Comparison of ENCODE assay signal across 1 cellular context in the genomic region with DNA sequence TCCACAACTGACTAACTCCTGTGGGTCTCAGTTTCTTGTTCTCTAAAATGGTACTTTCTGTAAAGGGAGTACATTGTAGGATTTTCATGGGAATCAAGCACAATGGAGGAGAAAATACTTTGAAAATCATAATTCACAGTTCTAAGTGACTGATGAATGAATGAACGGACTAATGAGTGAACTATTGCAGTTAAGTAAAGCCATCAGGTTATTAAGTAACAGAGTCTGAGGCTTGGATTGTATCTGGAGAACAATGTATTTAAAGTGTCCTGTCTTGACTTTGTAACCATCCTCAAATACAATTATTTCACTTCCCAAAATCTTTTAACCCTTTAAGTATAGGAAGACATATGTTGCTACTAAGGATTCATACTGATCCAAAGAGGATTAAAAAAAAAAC.
TF ChIP-seq lines count a peak whose summit lies in the region.

No MANE protein-coding gene starts in this region.

TF ChIP-seq in HepG2, 621 proteins besides CTCF, POLR2A, EP300 and RAD21:
- TF ChIP-seq ZFP36 (IDR thresholded peaks at IDR 0.05; ENCODE audit: borderline replicate concordance, low read depth, low read length, partially characterized antibody) (no peak), ZNF619 (CRISPR knock-in tag; IDR thresholded peaks at IDR 0.05) (no peak), FOXA3 (CRISPR knock-in tag; IDR thresholded peaks at IDR 0.05) (no peak), ZNF33A (CRISPR knock-in tag; IDR thresholded peaks at IDR 0.05; ENCODE audit: borderline replicate concordance) (no peak), ZNF224 (CRISPR knock-in tag; IDR thresholded peaks at IDR 0.05) (no peak), HNF4G (IDR thresholded peaks at IDR 0.05; ENCODE audit: borderline replicate concordance, low read depth, low read length) (no peak), HNF4G (CRISPR knock-in tag; IDR thresholded peaks at IDR 0.05; ENCODE audit: borderline replicate concordance, low read depth) (no peak), ESRRA (CRISPR knock-in tag; IDR thresholded peaks at IDR 0.05; ENCODE audit: low read depth) (no peak), RBAK (CRISPR knock-in tag; IDR thresholded peaks at IDR 0.05) (no peak), ZNF878 (CRISPR knock-in tag; IDR thresholded peaks at IDR 0.05) (no peak), HMGA1 (CRISPR knock-in tag; conservative IDR thresholded peaks at IDR 0.05) (no peak), POLR2AphosphoS2 (IDR thresholded peaks at IDR 0.05; ENCODE audit: low read depth, low read length) (no peak), SOX5 (CRISPR knock-in tag; IDR thresholded peaks at IDR 0.05; ENCODE audit: borderline replicate concordance) (peak; percentile 48; the same call in 1 of the 2 replicates), RORA (CRISPR knock-in tag; IDR thresholded peaks at IDR 0.05) (no peak), ZNF652 (CRISPR knock-in tag; IDR thresholded peaks at IDR 0.05; ENCODE audit: borderline replicate concordance, low read depth) (peak; percentile 81), SKI (IDR thresholded peaks at IDR 0.05; ENCODE audit: partially characterized antibody) (no peak), FOXJ3 (CRISPR knock-in tag; IDR thresholded peaks at IDR 0.05; ENCODE audit: borderline replicate concordance) (no peak), SIX4 (CRISPR knock-in tag; IDR thresholded peaks at IDR 0.05) (no peak), ZNF768 (CRISPR knock-in tag; IDR thresholded peaks at IDR 0.05) (no peak), ZNF678 (CRISPR knock-in tag; IDR thresholded peaks at IDR 0.05) (no peak), RFX3 (CRISPR knock-in tag; IDR thresholded peaks at IDR 0.05) (no peak), SOX13 (IDR thresholded peaks at IDR 0.05) (no peak), SOX13 (CRISPR knock-in tag; conservative IDR thresholded peaks at IDR 0.05 in 1 of 2, IDR thresholded peaks at IDR 0.05 in 1 of 2) (peak in 1 of 2 experiments; percentile 49; a peak in 1 of 4 replicates), MBNL3 (CRISPR knock-in tag; conservative IDR thresholded peaks at IDR 0.05) (no peak), ZNF629 (CRISPR knock-in tag; conservative IDR thresholded peaks at IDR 0.05) (peak; percentile 77), JUND (CRISPR knock-in tag; IDR thresholded peaks at IDR 0.05) (no peak), HES4 (CRISPR knock-in tag; IDR thresholded peaks at IDR 0.05; ENCODE audit: borderline replicate concordance) (no peak), SOX6 (IDR thresholded peaks at IDR 0.05) (no peak), SOX6 (CRISPR knock-in tag; IDR thresholded peaks at IDR 0.05) (peak; percentile 14; the same call in 1 of the 2 replicates), POLR2G (IDR thresholded peaks at IDR 0.05; ENCODE audit: low read depth, low read length) (no peak), ZNF317 (CRISPR knock-in tag; IDR thresholded peaks at IDR 0.05) (no peak), ZNF24 (IDR thresholded peaks at IDR 0.05) (0 out of 2 replicates have a peak, but pooled peaks have one; percentile 24), PLRG1 (conservative IDR thresholded peaks at IDR 0.05) (no peak)
- TF ChIP-seq, protein P1, sequence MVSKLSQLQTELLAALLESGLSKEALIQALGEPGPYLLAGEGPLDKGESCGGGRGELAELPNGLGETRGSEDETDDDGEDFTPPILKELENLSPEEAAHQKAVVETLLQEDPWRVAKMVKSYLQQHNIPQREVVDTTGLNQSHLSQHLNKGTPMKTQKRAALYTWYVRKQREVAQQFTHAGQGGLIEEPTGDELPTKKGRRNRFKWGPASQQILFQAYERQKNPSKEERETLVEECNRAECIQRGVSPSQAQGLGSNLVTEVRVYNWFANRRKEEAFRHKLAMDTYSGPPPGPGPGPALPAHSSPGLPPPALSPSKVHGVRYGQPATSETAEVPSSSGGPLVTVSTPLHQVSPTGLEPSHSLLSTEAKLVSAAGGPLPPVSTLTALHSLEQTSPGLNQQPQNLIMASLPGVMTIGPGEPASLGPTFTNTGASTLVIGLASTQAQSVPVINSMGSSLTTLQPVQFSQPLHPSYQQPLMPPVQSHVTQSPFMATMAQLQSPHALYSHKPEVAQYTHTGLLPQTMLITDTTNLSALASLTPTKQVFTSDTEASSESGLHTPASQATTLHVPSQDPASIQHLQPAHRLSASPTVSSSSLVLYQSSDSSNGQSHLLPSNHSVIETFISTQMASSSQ (IDR thresholded peaks at IDR 0.05; ENCODE audit: low read depth), result peak; percentile 29; the same call in 1 of the 2 replicates
- TF ChIP-seq, protein P1 (CRISPR knock-in tag; IDR thresholded peaks at IDR 0.05; ENCODE audit: borderline replicate concordance), result no peak
- TF ChIP-seq, protein P2, sequence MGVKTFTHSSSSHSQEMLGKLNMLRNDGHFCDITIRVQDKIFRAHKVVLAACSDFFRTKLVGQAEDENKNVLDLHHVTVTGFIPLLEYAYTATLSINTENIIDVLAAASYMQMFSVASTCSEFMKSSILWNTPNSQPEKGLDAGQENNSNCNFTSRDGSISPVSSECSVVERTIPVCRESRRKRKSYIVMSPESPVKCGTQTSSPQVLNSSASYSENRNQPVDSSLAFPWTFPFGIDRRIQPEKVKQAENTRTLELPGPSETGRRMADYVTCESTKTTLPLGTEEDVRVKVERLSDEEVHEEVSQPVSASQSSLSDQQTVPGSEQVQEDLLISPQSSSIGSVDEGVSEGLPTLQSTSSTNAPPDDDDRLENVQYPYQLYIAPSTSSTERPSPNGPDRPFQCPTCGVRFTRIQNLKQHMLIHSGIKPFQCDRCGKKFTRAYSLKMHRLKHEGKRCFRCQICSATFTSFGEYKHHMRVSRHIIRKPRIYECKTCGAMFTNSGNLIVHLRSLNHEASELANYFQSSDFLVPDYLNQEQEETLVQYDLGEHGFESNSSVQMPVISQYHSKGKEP (CRISPR knock-in tag; IDR thresholded peaks at IDR 0.05), result no peak
TF ChIP-seq in HepG2: peak in this region for 7.
